Comparison of ENCODE assay signal across 1 cellular context in genomic region chr20:37749620-37750403, GRCh38.
TF ChIP-seq lines count a peak whose summit lies in the region.

No MANE protein-coding gene starts in this region.

TF ChIP-seq in neural cell, 6 proteins besides CTCF, POLR2A, EP300 and RAD21 (continued from another document):
- no peak for TF ChIP-seq EZH2 (IDR thresholded peaks at IDR 0.05; ENCODE audit: borderline replicate concordance, insufficient read depth, low read length, poor library complexity, severe bottlenecking)
- no peak for TF ChIP-seq POLR2AphosphoS5 (IDR thresholded peaks at IDR 0.05)
- no peak for TF ChIP-seq MXI1 (conservative IDR thresholded peaks at IDR 0.05; ENCODE audit: poor library complexity, severe bottlenecking)
- no peak for TF ChIP-seq SMC3 (conservative IDR thresholded peaks at IDR 0.05; ENCODE audit: poor library complexity)
- TF ChIP-seq TAF1 (IDR thresholded peaks at IDR 0.05; ENCODE audit: low read depth), result no peak
